Comparison of ENCODE assay signal across 8 cellular contexts in the genomic region with DNA sequence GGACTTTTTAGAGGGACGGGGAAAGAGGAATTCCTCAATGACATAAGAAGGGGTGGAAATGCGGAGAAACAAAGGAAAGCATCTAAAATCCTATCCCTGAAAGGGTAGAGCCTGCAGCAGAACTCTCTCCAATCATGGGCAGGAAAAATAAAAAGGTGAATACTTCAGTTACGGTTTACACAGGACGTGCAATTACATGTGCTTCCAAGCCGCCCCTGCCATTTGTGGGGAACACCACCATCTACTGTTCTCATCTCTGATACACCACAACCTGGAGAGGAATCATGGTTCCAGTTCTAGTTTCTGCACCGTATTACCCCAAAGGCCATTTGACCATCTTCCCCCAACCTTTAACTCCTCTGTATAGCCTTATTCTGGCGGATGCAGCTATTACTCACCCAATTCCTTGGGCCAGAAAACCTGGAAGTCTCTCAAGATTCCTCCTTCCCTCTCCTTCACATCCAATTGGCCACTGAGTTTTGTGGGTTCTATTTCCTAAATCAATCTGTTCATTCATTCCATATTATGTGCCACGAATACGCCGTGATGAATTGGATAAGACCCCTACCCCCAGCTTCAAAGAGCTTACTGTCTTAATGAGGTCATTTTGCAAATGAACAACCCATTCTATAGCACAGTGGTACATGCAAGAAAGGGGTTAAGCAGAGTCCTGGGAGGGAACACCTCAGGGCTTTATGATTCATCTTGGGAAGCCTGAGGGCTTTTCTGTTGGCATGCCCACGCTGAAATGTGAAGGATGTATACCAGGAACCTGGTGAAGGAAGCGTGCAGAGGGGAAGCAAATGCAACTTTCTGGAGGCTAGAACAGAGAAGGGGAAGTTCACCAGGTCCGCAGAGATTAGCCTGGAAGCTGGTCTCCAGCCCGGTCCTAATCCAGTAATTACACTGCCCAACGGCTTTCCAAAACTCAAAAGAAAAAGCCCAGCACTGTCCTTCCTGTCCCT. TPM values are rescaled to one million over a fixed set of nuclear protein-coding genes. Genes with fewer than 3 reads are reported as not detected.
DNase-seq lines count a peak whose midpoint lies in the region; ATAC-seq lines count a peak whose summit lies in the region.

No MANE protein-coding gene starts in this region.

- peak overlapping the region; percentile 49 to 69 (median 51) for H3K4me3 Mint-ChIP-seq in T-cell

- peaks cover 0 to 10% of the 10 kb centered on the region in 2 donors for H3K27me3 Mint-ChIP-seq in T-cell

- POLR2A ChIA-PET in T-cell (lab: Charles Lee), result no interaction called here

- peaks cover 7% of the 10 kb centered on the region for H3K36me3 Mint-ChIP-seq in T-cell

- peak; percentile 2 for DNase-seq in SKM-1 treated with dmso at 0.1 percent for 144 hours (lab: John Stamatoyannopoulos, UW; ENCODE audit: unreplicated experiment)
- DNase-seq in SKM-1 (lab: John Stamatoyannopoulos, UW; ENCODE audit: unreplicated experiment), result no peak
- DNase-seq in T-cell, result no peak
- DNase-seq in glomerular visceral epithelial cell (ENCODE audit: extremely low spot score), result peak; percentile 15
- DNase-seq in stromal cell of bone marrow (ENCODE audit: low read depth), result peak; percentile 8
- DNase-seq in stimulated activated CD4-positive, alpha-beta T cell treated with anti-CD3 and anti-CD28 coated beads, Interleukin-12 subunit alpha, Interleukin-12 subunit beta, amount 100 ng/mL, for 4 hours, result no peak
- DNase-seq in activated CD8-positive, alpha-beta memory T cell treated with anti-CD3 and anti-CD28 coated beads for 24 hours, result no peak

- H3K4me1 Mint-ChIP-seq in T-cell, result peaks cover 20 to 37% (median 21%) of the 10 kb centered on the region in 3 donors

- peak overlapping the region; percentile 18 to 27 for H3K27ac Mint-ChIP-seq in T-cell

- CTCF ChIA-PET in T-cell (lab: Charles Lee), result interaction anchor here (0.7 to 2.0 kb wide), 2 partner anchors 10 to 11 kb away, joined by 4 to 7 read pairs; no protein-coding TSS in a partner anchor

- no peak for ATAC-seq in T-cell (replicated peaks in 1 of 4)
- ATAC-seq in esophagus mucosa, result no peak

- no peaks in the 10 kb centered on the region for H3K9me3 Mint-ChIP-seq in T-cell

RNA-seq across cellular contexts. Expression of a gene that starts 1.4 kb away (rescaled TPM):
- 100 to 1,000 TPM; 109 to 140 (median 133) TPM for total RNA-seq in T-cell
- total RNA-seq in esophagus mucosa, result 16.0 TPM

Comparison
In these comparisons a context has a peak if more than half of its experiments do, and no peak if none do; other contexts are left out.
1. DNase-seq: peak in SKM-1 treated with dmso at 0.1 percent for 144 hours (single experiment), glomerular visceral epithelial cell (single experiment) and stromal cell of bone marrow (single experiment); none in SKM-1 (single experiment), T-cell (0 of 34), stimulated activated CD4-positive, alpha-beta T cell treated with anti-CD3 and anti-CD28 coated beads, Interleukin-12 subunit alpha, Interleukin-12 subunit beta, amount 100 ng/mL, for 4 hours (single experiment) and activated CD8-positive, alpha-beta memory T cell treated with anti-CD3 and anti-CD28 coated beads for 24 hours (single experiment).